In the genomic region with DNA sequence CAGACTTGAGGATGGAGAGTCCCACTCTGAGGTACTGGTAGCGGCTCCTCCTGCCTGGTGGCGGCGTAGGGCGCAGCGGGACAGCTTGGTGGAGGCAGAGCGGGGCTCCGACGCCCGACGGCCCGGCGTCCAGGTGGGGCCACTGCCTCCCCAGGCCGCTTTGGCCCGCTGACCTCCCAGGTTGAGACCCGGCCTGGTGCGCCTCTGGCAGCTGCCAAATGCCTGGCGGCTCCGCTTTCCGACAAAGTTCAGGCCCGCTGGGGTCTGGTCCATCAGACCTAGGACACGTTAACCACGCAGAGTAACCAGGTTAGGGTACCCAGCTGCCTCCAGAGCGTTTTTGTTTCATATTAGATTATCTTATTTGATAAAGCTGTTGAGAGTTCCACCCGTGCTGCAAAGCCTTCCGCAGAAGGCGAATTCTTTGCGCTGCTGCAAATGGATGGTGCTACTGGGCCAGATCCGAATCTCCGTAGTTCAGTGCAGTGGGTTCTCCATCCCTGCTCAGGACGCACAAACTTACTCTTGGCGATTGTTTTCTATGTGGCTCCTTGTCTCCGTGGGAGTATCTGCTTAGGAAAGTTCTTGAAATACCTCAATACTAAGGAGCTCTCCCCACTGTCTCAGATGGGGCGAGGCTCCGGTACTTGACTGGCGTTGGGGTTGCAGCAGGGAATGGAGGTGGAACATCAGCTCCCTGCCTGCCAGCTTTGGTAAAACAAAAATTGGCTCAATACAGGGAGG, we compare ENCODE assay signal across 8 cellular contexts. TPM values are rescaled to one million over a fixed set of nuclear protein-coding genes. Genes with fewer than 3 reads are reported as not detected.
DNase-seq lines count a peak whose midpoint lies in the region; ATAC-seq and TF ChIP-seq lines count a peak whose summit lies in the region.

No MANE protein-coding gene starts in this region.

- H3K4me3 Mint-ChIP-seq in CD4-positive, CD25-positive, alpha-beta regulatory T cell = peak overlapping the region; percentile 32 to 84 (median 48)
- peak overlapping the region; percentile 30 to 69 (median 56) for H3K4me3 Mint-ChIP-seq in IgD-negative memory B cell
- H3K4me3 Mint-ChIP-seq in brain = peak overlapping the region; percentile 94 to 98 (median 96)

- H3K36me3 Mint-ChIP-seq in CD4-positive, CD25-positive, alpha-beta regulatory T cell = no peaks in the 10 kb centered on the region
- peaks cover 3% of the 10 kb centered on the region for H3K36me3 Mint-ChIP-seq in IgD-negative memory B cell
- no peaks in the 10 kb centered on the region for H3K36me3 Mint-ChIP-seq in brain

- peaks cover 0 to 8% (median 0%) of the 10 kb centered on the region in 7 donors for H3K9me3 Mint-ChIP-seq in CD4-positive, CD25-positive, alpha-beta regulatory T cell
- H3K9me3 Mint-ChIP-seq in IgD-negative memory B cell (peaks cover 0 to 1% (median 0%) of the 10 kb centered on the region in 3 donors), brain (no peaks in the 10 kb centered on the region)

- H3K9me3 ChIP-seq in CD4-positive, CD25-positive, alpha-beta regulatory T cell (ENCODE audit: control insufficient read depth in 2 of 2, low read length in 2 of 2) = no peaks in the 10 kb centered on the region
- no peaks in the 10 kb centered on the region for H3K9me3 ChIP-seq in iPS-18c (ENCODE audit: control insufficient read depth, insufficient read depth, low read length)

- peak in 1 of 3 donors; percentile 1 for DNase-seq in CD4-positive, CD25-positive, alpha-beta regulatory T cell
- DNase-seq in stimulated activated CD8-positive, alpha-beta memory T cell treated with anti-CD3 and anti-CD28 coated beads, Interleukin-4, amount 100 ng/mL, for 48 hours = peak; percentile 24
- DNase-seq in GF-D8 (lab: John Stamatoyannopoulos, UW) = no peak

- peaks cover 18% of the 10 kb centered on the region for H3K27me3 ChIP-seq in CD4-positive, CD25-positive, alpha-beta regulatory T cell (ENCODE audit: control insufficient read depth, insufficient read depth, low read length)

- H3K4me1 ChIP-seq in CD4-positive, CD25-positive, alpha-beta regulatory T cell (ENCODE audit: control insufficient read depth, insufficient read depth, low read length, poor library complexity, severe bottlenecking) = peaks cover 11% of the 10 kb centered on the region

- no peak overlapping the region for H3K27ac Mint-ChIP-seq in CD4-positive, CD25-positive, alpha-beta regulatory T cell
- H3K27ac Mint-ChIP-seq in IgD-negative memory B cell = no peak overlapping the region
- H3K27ac Mint-ChIP-seq in brain = peak overlapping the region in 4 of 5 experiments; percentile 85 to 97 (median 88)

- H3K36me3 ChIP-seq in CD4-positive, CD25-positive, alpha-beta regulatory T cell (ENCODE audit: control insufficient read depth, insufficient read depth, low read length) = no peaks in the 10 kb centered on the region

- no peak for ATAC-seq in CD4-positive, CD25-positive, alpha-beta regulatory T cell (ENCODE audit: low read depth in 2 of 2)
- ATAC-seq in GM21526 (IDR thresholded peaks at IDR 0.05; ENCODE audit: low FRiP score, unreplicated experiment) = no peak
- ATAC-seq in GM19397 (IDR thresholded peaks at IDR 0.05; ENCODE audit: unreplicated experiment) = no peak

- peaks cover 50% of the 10 kb centered on the region for H3K27me3 Mint-ChIP-seq in CD4-positive, CD25-positive, alpha-beta regulatory T cell
- peaks cover 26% of the 10 kb centered on the region for H3K27me3 Mint-ChIP-seq in IgD-negative memory B cell
- H3K27me3 Mint-ChIP-seq in brain = peaks cover 10% of the 10 kb centered on the region

- no peak overlapping the region for H3K27ac ChIP-seq in CD4-positive, CD25-positive, alpha-beta regulatory T cell (ENCODE audit: insufficient read depth, low read length, poor library complexity, severe bottlenecking)

- peak overlapping the region; percentile 15 for H3K4me3 ChIP-seq in CD4-positive, CD25-positive, alpha-beta regulatory T cell (ENCODE audit: low read depth, low read length)
- H3K4me3 ChIP-seq in iPS-18c (ENCODE audit: insufficient read depth, low read depth, low read length) = peak overlapping the region; percentile 68

- TF ChIP-seq CTCF in brain (conservative IDR thresholded peaks at IDR 0.05) = no peak

- peaks cover 5 to 21% (median 13%) of the 10 kb centered on the region in 4 donors for H3K4me1 Mint-ChIP-seq in CD4-positive, CD25-positive, alpha-beta regulatory T cell
- H3K4me1 Mint-ChIP-seq in IgD-negative memory B cell (peaks cover 7 to 12% (median 10%) of the 10 kb centered on the region in 3 donors), brain (peaks cover 36% of the 10 kb centered on the region)

RNA-seq across cellular contexts. Expression of gene B3GALT1, which starts 1.4 kb away (rescaled TPM):
- not detected for total RNA-seq in CD4-positive, CD25-positive, alpha-beta regulatory T cell
- polyA plus RNA-seq in CD4-positive, CD25-positive, alpha-beta regulatory T cell = not detected
- polyA plus RNA-seq in IgD-negative memory B cell (not detected), brain (ENCODE audit: insufficient read depth, low read depth, low replicate concordance) (0.90 TPM)

Comparison
In these comparisons a context has a peak if more than half of its experiments do, and no peak if none do; other contexts are left out.
1. H3K27ac Mint-ChIP-seq: peak in brain (4 of 5); none in CD4-positive, CD25-positive, alpha-beta regulatory T cell (0 of 3) and IgD-negative memory B cell (0 of 3).
2. Peak in every context shown above with its lines, with median percentiles within 50 percentile points of each other: H3K4me3 Mint-ChIP-seq.